38 cellular contexts compared by ENCODE assay signal in genomic region chr1:248277876-248278275, GRCh38. TPM values are rescaled to one million over a fixed set of nuclear protein-coding genes. Genes with fewer than 3 reads are reported as not detected.
"Had no signal": no experiment of that assay in that cellular context is flagged by ENCODE, and none has a peak within 500 bp of the region (broad histone marks: within the 10 kb centered on the region; RNA-seq: fewer than 3 reads in every experiment).

OR2T33 (minus strand) TSS chr1:248277976; CDS start chr1:248273814, 4,162 bp downstream.

- H3K9me3 ChIP-seq: MG63 had no signal

- H3K36me3 ChIP-seq: MG63 had no signal

- DNase-seq: Karpas-422, Kasumi-1, MG63, MM.1S, MV-4-11, NCI-H1048, NCI-H1092, NCI-H1092 treated with DMSO at 0.1 percent for 48 hours, NCI-H1105, NCI-H1105 treated with DMSO at 0.1 percent for 48 hours, NCI-H1417, NCI-H1417 treated with DMSO at 0.1 percent for 48 hours, NCI-H1436, NCI-H1436 treated with DMSO at 0.1 percent for 48 hours, NCI-H146, NCI-H1694, NCI-H1694 treated with DMSO at 0.1 percent for 48 hours, NCI-H187, NCI-H187 treated with DMSO at 0.1 percent for 48 hours, NCI-H1930, NCI-H2029, NCI-H2029 treated with DMSO at 0.1 percent for 48 hours, NCI-H2081, NCI-H2081 treated with DMSO at 0.1 percent for 48 hours, NCI-H2107, NCI-H2171, NCI-H2171 treated with DMSO at 0.1 percent for 48 hours, NCI-H2227 treated with DMSO at 0.1 percent for 48 hours, NCI-H226, NCI-H345, NCI-H446, NCI-H446 treated with DMSO at 0.1 percent for 48 hours, NCI-H510A, NCI-H510A treated with DMSO at 0.1 percent for 48 hours had no signal

- H3K27me3 ChIP-seq: MG63 had no signal

- H3K4me3 ChIP-seq: MG63 had no signal

RNA-seq across cellular contexts. Expression of gene OR2T33, which starts in this region (rescaled TPM):
- total RNA-seq: LHCN-M2, M059J, MCF 10A, NCI-H460 had no signal
